Comparison of ENCODE assay signal across 11 cellular contexts in genomic region chr2:117537030-117537429, GRCh38.
"Had no signal": no experiment of that assay in that cellular context is flagged by ENCODE, and none has a peak within 500 bp of the region (broad histone marks: within the 10 kb centered on the region; RNA-seq: fewer than 3 reads in every experiment).

No MANE protein-coding gene starts in this region.

- H3K27me3 ChIP-seq: hepatocyte, transverse colon had no signal

- H3K9me3 ChIP-seq: psoas muscle, transverse colon had no signal

- H3K79me2 ChIP-seq: hepatocyte had no signal

- H3K27ac ChIP-seq: hepatocyte, left ventricle myocardium inferior, psoas muscle, transverse colon had no signal

- H3K27ac Mint-ChIP-seq: activated naive CD4-positive, alpha-beta T cell treated with anti-CD3 and anti-CD28 coated beads for 36 hours; activated T-helper 2 cell treated with anti-CD3 and anti-CD28 coated beads, Interferon-gamma antibody, Interleukin-2, Interleukin-4, amounts not matched to agents 10 μg/mL and 5 μg/mL and 100 μg/mL, durations not matched to agents 14 hours and 24 hours and 36 hours had no signal

- H2AFZ ChIP-seq: hepatocyte had no signal

- H3K4me2 ChIP-seq: hepatocyte had no signal

- H3K4me3 Mint-ChIP-seq: activated naive CD4-positive, alpha-beta T cell treated with anti-CD3 and anti-CD28 coated beads for 36 hours had no signal

- DNase-seq: activated CD4-positive, alpha-beta T cell treated with anti-CD3 and anti-CD28 coated beads, Interleukin-2, amount 50 U/mL, for 48 hours; activated naive CD4-positive, alpha-beta T cell treated with anti-CD3 and anti-CD28 coated beads for 36 hours; kidney; left ventricle myocardium inferior; psoas muscle; stimulated activated naive CD8-positive, alpha-beta T cell treated with anti-CD3 and anti-CD28 coated beads, Interleukin-15, Interleukin-2, amounts not matched to agents 100 U/mL and 50 U/mL, for 24 hours; transverse colon had no signal

- ATAC-seq: esophagus mucosa; psoas muscle; sciatic nerve; stimulated activated naive CD8-positive, alpha-beta T cell treated with anti-CD3 and anti-CD28 coated beads, Interleukin-15, Interleukin-2, amounts not matched to agents 100 U/mL and 50 U/mL, for 24 hours had no signal

- H3K4me1 ChIP-seq: left ventricle myocardium inferior, psoas muscle, transverse colon had no signal

- H3K4me3 ChIP-seq: hepatocyte, left ventricle myocardium inferior, psoas muscle, transverse colon had no signal

- H3K36me3 ChIP-seq: left ventricle myocardium inferior, transverse colon had no signal
